ENCODE assay signal across 17 cellular contexts in the genomic region with DNA sequence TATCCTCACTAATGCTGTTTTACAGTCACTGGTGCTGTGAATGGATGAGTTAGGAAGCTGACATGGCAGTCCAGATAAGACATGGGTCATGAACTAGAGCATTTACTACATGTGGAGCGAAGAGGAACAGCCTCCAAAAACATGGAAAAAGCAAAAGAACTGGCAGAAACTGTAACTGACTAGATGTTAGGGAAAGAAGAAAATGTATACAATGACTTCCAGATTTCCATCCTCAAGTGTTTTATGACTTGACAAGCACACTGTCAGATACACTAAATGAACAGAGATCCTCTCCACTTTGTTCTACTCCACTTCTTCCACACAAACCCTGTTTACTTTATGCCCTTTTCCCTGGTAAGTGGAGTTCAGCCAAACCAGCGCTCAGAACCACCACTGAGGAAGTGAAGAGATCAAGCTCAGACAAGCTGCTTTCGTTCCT. TPM values are rescaled to one million over a fixed set of nuclear protein-coding genes. Genes with fewer than 3 reads are reported as not detected.
A peak's percentile ranks its signal among the peaks of the same experiment; 100 is the strongest.
DNase-seq lines count a peak whose midpoint lies in the region; ATAC-seq and TF ChIP-seq lines count a peak whose summit lies in the region.
"Had no signal": no experiment of that assay in that cellular context is flagged by ENCODE, and none has a peak within 500 bp of the region (broad histone marks: within the 10 kb centered on the region; RNA-seq: fewer than 3 reads in every experiment).

No MANE protein-coding gene starts in this region.

- no peak overlapping the region for H2AFZ ChIP-seq in GM23338

- H3K36me3 Mint-ChIP-seq in GM23338 (ENCODE audit: low read depth) (peaks cover 76% of the 10 kb centered on the region), memory B cell (peaks cover 24% of the 10 kb centered on the region)
- peaks cover 80% of the 10 kb centered on the region for H3K36me3 Mint-ChIP-seq in activated T-helper 2 cell treated with anti-CD3 and anti-CD28 coated beads, Interferon-gamma antibody, Interleukin-2, Interleukin-4, amounts not matched to agents 10 μg/mL and 5 μg/mL and 100 μg/mL, durations not matched to agents 14 hours and 24 hours and 36 hours (ENCODE audit: low read depth)

- H3K9me3 Mint-ChIP-seq in GM23338 (no peaks in the 10 kb centered on the region), memory B cell (no peaks in the 10 kb centered on the region)
- H3K9me3 Mint-ChIP-seq in activated T-helper 2 cell treated with anti-CD3 and anti-CD28 coated beads, Interferon-gamma antibody, Interleukin-2, Interleukin-4, amounts not matched to agents 10 μg/mL and 5 μg/mL and 100 μg/mL, durations not matched to agents 14 hours and 24 hours and 36 hours = no peaks in the 10 kb centered on the region
- H3K9me3 Mint-ChIP-seq: activated naive CD4-positive, alpha-beta T cell treated with anti-CD3 and anti-CD28 coated beads for 36 hours; WTC11 had no signal

- H3K9me2 ChIP-seq in GM23338 (ENCODE audit: insufficient read depth) = no peaks in the 10 kb centered on the region

- intact Hi-C loops in activated T-helper 2 cell treated with anti-CD3 and anti-CD28 coated beads, Interferon-gamma antibody, Interleukin-2, Interleukin-4, amounts not matched to agents 10 μg/mL and 5 μg/mL and 100 μg/mL, durations not matched to agents 14 hours and 24 hours and 36 hours (cut with micrococcal nuclease) = loop anchor here (5.0 kb wide), 1 partner anchor 59 kb away; no protein-coding TSS in a partner anchor

- 0 out of 2 replicates have a peak overlapping the region, but pooled peaks have one; percentile 57 for H3K4me2 ChIP-seq in GM23338

- no peak for ATAC-seq in GM23338
- ATAC-seq in memory B cell (ENCODE audit: low read depth) = no peak
- ATAC-seq: WTC11 had no signal

- no peak overlapping the region for H3K27ac ChIP-seq in GM23338 (ENCODE audit: low read depth)
- H3K27ac ChIP-seq: colonic mucosa, ovary, skin epidermis, tibial nerve had no signal

- TF ChIP-seq CTCF in GM23338 (conservative IDR thresholded peaks at IDR 0.05; ENCODE audit: low read depth in 2 of 2) = no peak

- no peaks in the 10 kb centered on the region for H3K27me3 Mint-ChIP-seq in GM23338 (ENCODE audit: insufficient read depth, low read depth, poor library complexity)
- no peaks in the 10 kb centered on the region for H3K27me3 Mint-ChIP-seq in activated T-helper 2 cell treated with anti-CD3 and anti-CD28 coated beads, Interferon-gamma antibody, Interleukin-2, Interleukin-4, amounts not matched to agents 10 μg/mL and 5 μg/mL and 100 μg/mL, durations not matched to agents 14 hours and 24 hours and 36 hours (ENCODE audit: low read depth)
- H3K27me3 Mint-ChIP-seq in memory B cell = no peaks in the 10 kb centered on the region

- H3K27ac Mint-ChIP-seq in GM23338 = 0 out of 2 replicates have a peak overlapping the region, but pooled peaks have one; percentile 6
- peak overlapping the region; percentile 79 for H3K27ac Mint-ChIP-seq in activated T-helper 2 cell treated with anti-CD3 and anti-CD28 coated beads, Interferon-gamma antibody, Interleukin-2, Interleukin-4, amounts not matched to agents 10 μg/mL and 5 μg/mL and 100 μg/mL, durations not matched to agents 14 hours and 24 hours and 36 hours
- peak overlapping the region; percentile 19 for H3K27ac Mint-ChIP-seq in memory B cell

- no peaks in the 10 kb centered on the region for H3F3A ChIP-seq in GM23338 (replicated peaks; ENCODE audit: low read depth)

- peaks cover 30% of the 10 kb centered on the region for H3K36me3 ChIP-seq in GM23338 (ENCODE audit: insufficient read depth)
- H3K36me3 ChIP-seq: ovary had no signal

- peak; percentile 12 for DNase-seq in DMS53 treated with DMSO at 0.1 percent for 48 hours (lab: John Stamatoyannopoulos, UW; ENCODE audit: unreplicated experiment)
- no peak for DNase-seq in GM23338 (ENCODE audit: low spot score)
- no peak for DNase-seq in activated T-helper 2 cell treated with anti-CD3 and anti-CD28 coated beads, Interferon-gamma antibody, Interleukin-2, Interleukin-4, amounts not matched to agents 10 μg/mL and 5 μg/mL and 100 μg/mL, durations not matched to agents 14 hours and 24 hours and 36 hours (ENCODE audit: low spot score)
- no peak for DNase-seq in memory B cell (ENCODE audit: low spot score in 2 of 2)
- DNase-seq in LoVo (ENCODE audit: low spot score) = no peak
- no peak for DNase-seq in dedifferentiated amniotic fluid mesenchymal stem cell (ENCODE audit: extremely low spot score)
- no peak for DNase-seq in hypothalamus (lab: John Stamatoyannopoulos, UW)
- DNase-seq: activated naive CD4-positive, alpha-beta T cell treated with anti-CD3 and anti-CD28 coated beads for 36 hours; BE2C; colonic mucosa; MM.1S; NCI-H2081; NCI-H774; ovary had no signal

- no peaks in the 10 kb centered on the region for H3K27me3 ChIP-seq in GM23338 (ENCODE audit: insufficient read depth)
- H3K27me3 ChIP-seq: BE2C, colonic mucosa, ovary, tibial nerve had no signal

- H3K79me2 ChIP-seq in GM23338 (replicated peaks; ENCODE audit: insufficient read depth) = peaks cover 100% of the 10 kb centered on the region

- H3K4me3 Mint-ChIP-seq in GM23338 (no peak overlapping the region), memory B cell (no peak overlapping the region)
- H3K4me3 Mint-ChIP-seq in activated T-helper 2 cell treated with anti-CD3 and anti-CD28 coated beads, Interferon-gamma antibody, Interleukin-2, Interleukin-4, amounts not matched to agents 10 μg/mL and 5 μg/mL and 100 μg/mL, durations not matched to agents 14 hours and 24 hours and 36 hours (ENCODE audit: low read depth) = no peak overlapping the region
- H3K4me3 Mint-ChIP-seq: activated naive CD4-positive, alpha-beta T cell treated with anti-CD3 and anti-CD28 coated beads for 36 hours; WTC11 had no signal

- no peak overlapping the region for H3K4me3 ChIP-seq in GM23338
- H3K4me3 ChIP-seq: colonic mucosa, ovary, skin epidermis, tibial nerve had no signal

- peaks cover 45% of the 10 kb centered on the region for H3K4me1 ChIP-seq in GM23338 (ENCODE audit: insufficient read depth)
- H3K4me1 ChIP-seq: colonic mucosa had no signal

- peaks cover 81% of the 10 kb centered on the region for H4K20me1 ChIP-seq in GM23338 (replicated peaks; ENCODE audit: insufficient read depth)

- H3K4me1 Mint-ChIP-seq in GM23338 = peaks cover 38% of the 10 kb centered on the region; the same call in 2 of the 3 replicates
- H3K4me1 Mint-ChIP-seq in activated T-helper 2 cell treated with anti-CD3 and anti-CD28 coated beads, Interferon-gamma antibody, Interleukin-2, Interleukin-4, amounts not matched to agents 10 μg/mL and 5 μg/mL and 100 μg/mL, durations not matched to agents 14 hours and 24 hours and 36 hours (ENCODE audit: low read depth) = peaks cover 72% of the 10 kb centered on the region
- peaks cover 23% of the 10 kb centered on the region for H3K4me1 Mint-ChIP-seq in memory B cell

TF ChIP-seq in GM23338, 12 proteins besides CTCF, POLR2A, EP300 and RAD21:
- no peak for TF ChIP-seq ZNF331 (CRISPR knock-in tag; IDR thresholded peaks at IDR 0.05; ENCODE audit: low read depth)
- no peak for TF ChIP-seq EZH2 (IDR thresholded peaks at IDR 0.05; ENCODE audit: low read depth, unreplicated experiment)
- TF ChIP-seq NANOG (IDR thresholded peaks at IDR 0.05; ENCODE audit: borderline replicate concordance) = no peak
- no peak for TF ChIP-seq CREB1 (CRISPR knock-in tag; IDR thresholded peaks at IDR 0.05; ENCODE audit: low read depth)
- TF ChIP-seq ZNF114 (CRISPR knock-in tag; IDR thresholded peaks at IDR 0.05) = no peak

RNA-seq across cellular contexts. Expression of a gene that starts 11.5 kb away (rescaled TPM):
- total RNA-seq in GM23338 (2014; rRNA removed; shearing (Covaris generic)) = 278 and 339 TPM in 2 replicates
- polyA plus RNA-seq in GM23338 (2016; fragmentation: Nextera tagmentation; extraction: Ambion mirVana) = 152 and 172 TPM in 2 replicates
- 232 and 233 TPM in 2 replicates for total RNA-seq in activated T-helper 2 cell treated with anti-CD3 and anti-CD28 coated beads, Interferon-gamma antibody, Interleukin-2, Interleukin-4, amounts not matched to agents 10 μg/mL and 5 μg/mL and 100 μg/mL, durations not matched to agents 14 hours and 24 hours and 36 hours

Comparison
In these comparisons a context has a peak if more than half of its experiments do, and no peak if none do; other contexts are left out.
1. H3K27ac Mint-ChIP-seq: peak in every context shown above with its lines; median percentile 79 in activated T-helper 2 cell treated with anti-CD3 and anti-CD28 coated beads, Interferon-gamma antibody, Interleukin-2, Interleukin-4, amounts not matched to agents 10 μg/mL and 5 μg/mL and 100 μg/mL, durations not matched to agents 14 hours and 24 hours and 36 hours; 19 in memory B cell; 6 in GM23338.